8 cellular contexts compared by ENCODE assay signal in genomic region chr10:50325449-50326188, GRCh38.
A peak's percentile ranks its signal among the peaks of the same experiment; 100 is the strongest.
DNase-seq lines count a peak whose midpoint lies in the region; ATAC-seq lines count a peak whose summit lies in the region.

No MANE protein-coding gene starts in this region.

- no peaks in the 10 kb centered on the region for H3K27me3 Mint-ChIP-seq in activated CD8-positive, alpha-beta memory T cell treated with anti-CD3 and anti-CD28 coated beads, Interleukin-2, amount 10 ng/mL, durations not matched to agents 7 days and 5 days
- no peaks in the 10 kb centered on the region for H3K27me3 Mint-ChIP-seq in T-helper 1 cell treated with Interleukin-12 subunit alpha and Interleukin-12 subunit beta and Interleukin-4 antibody, amounts not matched to agents 30 μg/mL and 1 μg/mL, for 36 hours (ENCODE audit: low read depth)

- peak; percentile 99 for ATAC-seq in activated CD8-positive, alpha-beta memory T cell treated with anti-CD3 and anti-CD28 coated beads, Interleukin-2, amount 10 ng/mL, durations not matched to agents 7 days and 5 days
- peak; percentile 86 for ATAC-seq in HG03095 (IDR thresholded peaks at IDR 0.05; ENCODE audit: unreplicated experiment)
- no peak for ATAC-seq in GM18907 (IDR thresholded peaks at IDR 0.05; ENCODE audit: unreplicated experiment)

- peak; percentile 72 for DNase-seq in activated CD8-positive, alpha-beta memory T cell treated with anti-CD3 and anti-CD28 coated beads, Interleukin-2, amount 10 ng/mL, durations not matched to agents 7 days and 5 days
- no peak for DNase-seq in activated CD8-positive, alpha-beta memory T cell treated with anti-CD3 and anti-CD28 coated beads for 24 hours
- DNase-seq in foreskin melanocyte: peak; percentile 42
- no peak for DNase-seq in KG1 (lab: John Stamatoyannopoulos, UW)

- peaks cover 71% of the 10 kb centered on the region for H3K4me1 Mint-ChIP-seq in activated CD8-positive, alpha-beta memory T cell treated with anti-CD3 and anti-CD28 coated beads, Interleukin-2, amount 10 ng/mL, durations not matched to agents 7 days and 5 days
- H3K4me1 Mint-ChIP-seq in T-helper 1 cell treated with Interleukin-12 subunit alpha and Interleukin-12 subunit beta and Interleukin-4 antibody, amounts not matched to agents 30 μg/mL and 1 μg/mL, for 36 hours (ENCODE audit: low read depth): peaks cover 58% of the 10 kb centered on the region

- CTCF ChIA-PET in activated CD8-positive, alpha-beta memory T cell treated with anti-CD3 and anti-CD28 coated beads, Interleukin-2, amount 10 ng/mL, durations not matched to agents 7 days and 5 days (lab: Charles Lee): interaction anchor here (0.8 to 1.3 kb wide), 6 partner anchors 17 to 187 kb away, joined by 3 to 4 read pairs (median 3); no protein-coding TSS in a partner anchor

- peaks cover 52% of the 10 kb centered on the region for H3K36me3 Mint-ChIP-seq in activated CD8-positive, alpha-beta memory T cell treated with anti-CD3 and anti-CD28 coated beads, Interleukin-2, amount 10 ng/mL, durations not matched to agents 7 days and 5 days
- H3K36me3 Mint-ChIP-seq in T-helper 1 cell treated with Interleukin-12 subunit alpha and Interleukin-12 subunit beta and Interleukin-4 antibody, amounts not matched to agents 30 μg/mL and 1 μg/mL, for 36 hours (ENCODE audit: low read depth): peaks cover 23% of the 10 kb centered on the region

- no peak overlapping the region for H3K4me3 ChIP-seq in skin epidermis

- no peaks in the 10 kb centered on the region for H3K9me3 Mint-ChIP-seq in activated CD8-positive, alpha-beta memory T cell treated with anti-CD3 and anti-CD28 coated beads, Interleukin-2, amount 10 ng/mL, durations not matched to agents 7 days and 5 days (ENCODE audit: low read depth)
- no peaks in the 10 kb centered on the region for H3K9me3 Mint-ChIP-seq in T-helper 1 cell treated with Interleukin-12 subunit alpha and Interleukin-12 subunit beta and Interleukin-4 antibody, amounts not matched to agents 30 μg/mL and 1 μg/mL, for 36 hours

- peak overlapping the region; percentile 87 for H3K27ac Mint-ChIP-seq in activated CD8-positive, alpha-beta memory T cell treated with anti-CD3 and anti-CD28 coated beads, Interleukin-2, amount 10 ng/mL, durations not matched to agents 7 days and 5 days
- peak overlapping the region; percentile 76 for H3K27ac Mint-ChIP-seq in T-helper 1 cell treated with Interleukin-12 subunit alpha and Interleukin-12 subunit beta and Interleukin-4 antibody, amounts not matched to agents 30 μg/mL and 1 μg/mL, for 36 hours

- H3K4me3 Mint-ChIP-seq in activated CD8-positive, alpha-beta memory T cell treated with anti-CD3 and anti-CD28 coated beads, Interleukin-2, amount 10 ng/mL, durations not matched to agents 7 days and 5 days: peak overlapping the region; percentile 10
- H3K4me3 Mint-ChIP-seq in T-helper 1 cell treated with Interleukin-12 subunit alpha and Interleukin-12 subunit beta and Interleukin-4 antibody, amounts not matched to agents 30 μg/mL and 1 μg/mL, for 36 hours: peak overlapping the region; percentile 70

- H3K27ac ChIP-seq in skin epidermis: peak overlapping the region in 16 of 21 experiments; percentile 11 to 76 (median 40)

Comparison
In these comparisons a context has a peak if more than half of its experiments do, and no peak if none do; other contexts are left out.
1. DNase-seq: peak in activated CD8-positive, alpha-beta memory T cell treated with anti-CD3 and anti-CD28 coated beads, Interleukin-2, amount 10 ng/mL, durations not matched to agents 7 days and 5 days (single experiment) and foreskin melanocyte (single experiment); none in activated CD8-positive, alpha-beta memory T cell treated with anti-CD3 and anti-CD28 coated beads for 24 hours (single experiment) and KG1 (single experiment).